ENCODE assay signal across 14 cellular contexts in the genomic region with DNA sequence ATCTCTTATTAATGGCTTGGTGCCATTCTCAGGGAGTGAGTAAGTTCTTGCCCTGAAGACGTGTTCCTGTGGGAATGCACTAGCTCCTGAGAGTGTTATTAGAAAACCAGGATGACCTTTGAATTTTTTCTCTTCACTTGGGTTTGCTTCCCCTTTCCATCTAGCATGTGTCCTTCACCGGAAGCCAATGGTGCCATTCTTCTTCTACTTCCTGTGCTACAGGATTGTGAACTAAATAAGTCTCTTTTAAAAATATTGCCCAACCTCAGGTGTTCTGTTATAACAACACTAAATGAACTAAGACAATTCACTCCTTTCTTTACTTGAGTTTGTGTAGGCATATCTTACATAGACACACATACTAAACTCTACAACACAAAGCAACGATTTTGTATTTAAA.
DNase-seq lines count a peak whose midpoint lies in the region; ATAC-seq, FAIRE-seq and TF ChIP-seq lines count a peak whose summit lies in the region.
"Had no signal": no experiment of that assay in that cellular context is flagged by ENCODE, and none has a peak within 500 bp of the region (broad histone marks: within the 10 kb centered on the region; RNA-seq: fewer than 3 reads in every experiment).

No MANE protein-coding gene starts in this region.

- TF ChIP-seq CTCF in HepG2 (CRISPR knock-in tag; IDR thresholded peaks at IDR 0.05) (no peak), right lobe of liver (IDR thresholded peaks at IDR 0.05) (no peak), OCI-LY7 (conservative IDR thresholded peaks at IDR 0.05; ENCODE audit: low read length) (no peak), MM.1S (IDR thresholded peaks at IDR 0.05; ENCODE audit: low read length) (no peak), neural progenitor cell (IDR thresholded peaks at IDR 0.05) (no peak)

- in situ Hi-C loops in HepG2 (cut with HindIII; ENCODE audit: extremely low pct_ligation_motif_present, low pct_unique_long_range_greater_than_20kb) = no loop called here

- H3K9me3 ChIP-seq in HepG2 (ENCODE audit: low read length) (peaks cover 80% of the 10 kb centered on the region), right lobe of liver (no peaks in the 10 kb centered on the region), OCI-LY7 (ENCODE audit: low read length) (peaks cover 30% of the 10 kb centered on the region; the same call in 1 of the 2 replicates), MM.1S (replicated peaks; ENCODE audit: insufficient read depth, low read length) (no peaks in the 10 kb centered on the region), neural progenitor cell (ENCODE audit: low read depth) (peaks cover 18% of the 10 kb centered on the region)

- BruUV-seq in HepG2 (replicated peaks; lab: Mats Ljungman, UMichigan) (no TSS peak), OCI-LY7 (replicated peaks; lab: Mats Ljungman, UMichigan) (no TSS peak)

- ATAC-seq in HepG2 = no peak
- ATAC-seq in right lobe of liver = no peak
- ATAC-seq in GM21717 (IDR thresholded peaks at IDR 0.05; ENCODE audit: unreplicated experiment) = no peak
- ATAC-seq: GM12878, GM23338 had no signal

- H3K79me2 ChIP-seq in HepG2 (ENCODE audit: insufficient read depth, low read length) (no peaks in the 10 kb centered on the region), OCI-LY7 (ENCODE audit: insufficient read depth, low read depth, low read length) (no peaks in the 10 kb centered on the region), MM.1S (ENCODE audit: low read length) (no peaks in the 10 kb centered on the region), neural progenitor cell (ENCODE audit: low read depth) (no peaks in the 10 kb centered on the region)

- TF ChIP-seq POLR2A in HepG2 (IDR thresholded peaks at IDR 0.05; ENCODE audit: insufficient read depth in 1 of 2, low read depth in 2 of 2, low read length in 2 of 2) (no peak), right lobe of liver (IDR thresholded peaks at IDR 0.05) (no peak)

- intact Hi-C loops in HepG2 (cut with micrococcal nuclease; ENCODE audit: unreplicated experiment) (no loop called here), right lobe of liver (cut with DNase I) (no loop called here), OCI-LY7 (cut with micrococcal nuclease; ENCODE audit: unreplicated experiment) (loop anchor here (5.0 kb wide), 1 partner anchor 388 kb away; no protein-coding TSS in a partner anchor)

- no peak overlapping the region for H3K9ac ChIP-seq in HepG2 (ENCODE audit: insufficient read depth, low read depth, low read length)
- H3K9ac ChIP-seq in MM.1S (ENCODE audit: low read length) = no peak overlapping the region
- H3K9ac ChIP-seq in neural progenitor cell = no peak overlapping the region
- H3K9ac ChIP-seq: BLaER1 had no signal

- peaks cover 32% of the 10 kb centered on the region for H3K9me3 Mint-ChIP-seq in neural progenitor cell

- H3K4me1 ChIP-seq in HepG2 (ENCODE audit: insufficient read depth, low read length) (no peaks in the 10 kb centered on the region), right lobe of liver (no peaks in the 10 kb centered on the region), OCI-LY7 (ENCODE audit: insufficient read depth, low read length, poor library complexity, severe bottlenecking) (peaks cover 7% of the 10 kb centered on the region), MM.1S (ENCODE audit: low read length) (no peaks in the 10 kb centered on the region), neural progenitor cell (no peaks in the 10 kb centered on the region)
- H3K4me1 ChIP-seq: BLaER1 had no signal

- POLR2A ChIA-PET in HepG2 (lab: Yijun Ruan, JAX) (no interaction called here), OCI-LY7 (lab: Charles Lee) (no interaction called here)

- H3K27ac ChIP-seq in HepG2 (ENCODE audit: extremely low read length, insufficient read depth, low read length) (no peak overlapping the region), right lobe of liver (no peak overlapping the region), OCI-LY7 (ENCODE audit: low read depth, low read length, poor library complexity, severe bottlenecking) (no peak overlapping the region), MM.1S (ENCODE audit: low read length) (no peak overlapping the region), neural progenitor cell (no peak overlapping the region)
- H3K27ac ChIP-seq: BLaER1 had no signal

- no peaks in the 10 kb centered on the region for H3K4me1 Mint-ChIP-seq in neural progenitor cell
- H3K4me1 Mint-ChIP-seq: GM23338 had no signal

- no peak overlapping the region for H3K4me3 ChIP-seq in HepG2 (replicated peaks in 1 of 3; ENCODE audit: insufficient read depth in 1 of 3, low read depth in 2 of 3, low read length in 3 of 3)
- H3K4me3 ChIP-seq in right lobe of liver = no peak overlapping the region
- no peak overlapping the region for H3K4me3 ChIP-seq in OCI-LY7 (ENCODE audit: low read depth, low read length, poor library complexity, severe bottlenecking)
- H3K4me3 ChIP-seq in MM.1S (ENCODE audit: low read length) = no peak overlapping the region
- no peak overlapping the region for H3K4me3 ChIP-seq in neural progenitor cell
- H3K4me3 ChIP-seq: BLaER1, GM12878, GM23338 had no signal

- H3F3A ChIP-seq in MM.1S (ENCODE audit: insufficient read depth, low read length) = no peaks in the 10 kb centered on the region
- no peaks in the 10 kb centered on the region for H3F3A ChIP-seq in neural progenitor cell (ENCODE audit: low read depth)

- H3K36me3 Mint-ChIP-seq in neural progenitor cell = peaks cover 7% of the 10 kb centered on the region

- H3K4me2 ChIP-seq in HepG2 (ENCODE audit: low read depth, low read length) (no peak overlapping the region), OCI-LY7 (ENCODE audit: low read length) (no peak overlapping the region), MM.1S (ENCODE audit: low read depth, low read length) (no peak overlapping the region), neural progenitor cell (no peak overlapping the region)
- H3K4me2 ChIP-seq: BLaER1, GM23338 had no signal

- H4K20me1 ChIP-seq in HepG2 (ENCODE audit: insufficient read depth, low read length) (no peaks in the 10 kb centered on the region), OCI-LY7 (ENCODE audit: insufficient read depth, low read length) (no peaks in the 10 kb centered on the region), MM.1S (ENCODE audit: insufficient read depth, low read length) (no peaks in the 10 kb centered on the region), neural progenitor cell (ENCODE audit: low read depth) (no peaks in the 10 kb centered on the region)
- H4K20me1 ChIP-seq: BLaER1 had no signal

- H3K27me3 ChIP-seq in HepG2 (ENCODE audit: control insufficient read depth in 1 of 2, insufficient read depth in 2 of 2, low read length in 2 of 2) (no peaks in the 10 kb centered on the region), right lobe of liver (no peaks in the 10 kb centered on the region), MM.1S (replicated peaks; ENCODE audit: insufficient read depth, low read length) (no peaks in the 10 kb centered on the region), neural progenitor cell (no peaks in the 10 kb centered on the region)
- H3K27me3 ChIP-seq: BLaER1 had no signal

- no peak for TF ChIP-seq RAD21 in HepG2 (CRISPR knock-in tag; IDR thresholded peaks at IDR 0.05)

- DNase-seq in HepG2 (ENCODE audit: low spot score) = no peak
- no peak for DNase-seq in right lobe of liver
- no peak for DNase-seq in OCI-LY7 (ENCODE audit: low spot score)
- DNase-seq in islet precursor cell = peak; percentile 61
- DNase-seq in MM.1S = no peak
- no peak for DNase-seq in neural progenitor cell (ENCODE audit: low spot score)
- DNase-seq: AML-193, DMS79, H7 had no signal

- no peak for FAIRE-seq in HepG2 (lab: Jason Lieb, UNC)
- FAIRE-seq: GM12878, GM18507 had no signal

- no peaks in the 10 kb centered on the region for H3K36me3 ChIP-seq in HepG2 (replicated peaks in 1 of 2; ENCODE audit: control insufficient read depth in 1 of 2, insufficient read depth in 2 of 2, low read length in 2 of 2)
- H3K36me3 ChIP-seq in right lobe of liver = no peaks in the 10 kb centered on the region
- H3K36me3 ChIP-seq in OCI-LY7 (ENCODE audit: insufficient read depth, low read length) = peaks cover 5% of the 10 kb centered on the region; the same call in 1 of the 2 replicates
- H3K36me3 ChIP-seq in MM.1S (replicated peaks; ENCODE audit: insufficient read depth, low read length) = no peaks in the 10 kb centered on the region
- H3K36me3 ChIP-seq in neural progenitor cell = peaks cover 7% of the 10 kb centered on the region
- H3K36me3 ChIP-seq: BLaER1 had no signal

- H2AFZ ChIP-seq in HepG2 (ENCODE audit: low read length) (no peak overlapping the region), OCI-LY7 (ENCODE audit: low read length) (peak overlapping the region; percentile 37), MM.1S (ENCODE audit: low read length) (no peak overlapping the region), neural progenitor cell (replicated peaks) (no peak overlapping the region)
- H2AFZ ChIP-seq: GM23338 had no signal

- H3K27ac Mint-ChIP-seq in neural progenitor cell = no peak overlapping the region
- H3K27ac Mint-ChIP-seq: GM23338 had no signal

- WGBS in HepG2 (ENCODE audit: low lambda C conversion rate) = 10% methylated on average over 3 of the region's 3 CpGs
- WGBS in right lobe of liver (ENCODE audit: insufficient coverage, low coverage, low lambda C conversion rate, missing lambda C conversion rate) = 54% methylated on average over 2 of the region's 3 CpGs

- H3K4me3 Mint-ChIP-seq in neural progenitor cell = no peak overlapping the region
- H3K4me3 Mint-ChIP-seq: GM23338 had no signal

- H3K27me3 Mint-ChIP-seq in neural progenitor cell (ENCODE audit: insufficient read depth, low read depth) = peaks cover 3% of the 10 kb centered on the region

- no peak for TF ChIP-seq EP300 in HepG2 (IDR thresholded peaks at IDR 0.05; ENCODE audit: low read depth in 2 of 2, low read length in 2 of 2)
- no peak for TF ChIP-seq EP300 in HepG2 (CRISPR knock-in tag; IDR thresholded peaks at IDR 0.05; ENCODE audit: borderline replicate concordance)

- H3K9me2 ChIP-seq in OCI-LY7 (ENCODE audit: insufficient read depth, low read length) (no peaks in the 10 kb centered on the region), MM.1S (replicated peaks; ENCODE audit: insufficient read depth, low read length) (no peaks in the 10 kb centered on the region)

- CTCF ChIA-PET in HepG2 (lab: Yijun Ruan, JAX; ENCODE audit: low intra/inter-chr PET ratio, low total read pairs) (no interaction called here), OCI-LY7 (lab: Charles Lee; ENCODE audit: unreplicated experiment) (no interaction called here)

TF ChIP-seq in HepG2, 621 proteins besides CTCF, POLR2A, EP300 and RAD21 (continues in another document):
- no peak for TF ChIP-seq ZNF121 (CRISPR knock-in tag; IDR thresholded peaks at IDR 0.05)
- TF ChIP-seq SRSF9 (IDR thresholded peaks at IDR 0.05; ENCODE audit: borderline replicate concordance, insufficient read depth, low read depth, low read length, poor library complexity, severe bottlenecking) = no peak
- no peak for TF ChIP-seq GABPA (IDR thresholded peaks at IDR 0.05; ENCODE audit: low read depth, low read length)
- TF ChIP-seq GABPA (CRISPR knock-in tag; IDR thresholded peaks at IDR 0.05; ENCODE audit: low read depth) = peak; percentile 67
- no peak for TF ChIP-seq NAIF1 (CRISPR knock-in tag; IDR thresholded peaks at IDR 0.05; ENCODE audit: borderline replicate concordance)
- no peak for TF ChIP-seq ZNF589 (CRISPR knock-in tag; conservative IDR thresholded peaks at IDR 0.05)
